ENCODE assay signal across 16 cellular contexts in genomic region chr11:35511666-35512065, GRCh38. TPM values are rescaled to one million over a fixed set of nuclear protein-coding genes. Genes with fewer than 3 reads are reported as not detected.
A peak's percentile ranks its signal among the peaks of the same experiment; 100 is the strongest.
DNase-seq lines count a peak whose midpoint lies in the region; ATAC-seq and TF ChIP-seq lines count a peak whose summit lies in the region.
"Had no signal": no experiment of that assay in that cellular context is flagged by ENCODE, and none has a peak within 500 bp of the region (broad histone marks: within the 10 kb centered on the region; RNA-seq: fewer than 3 reads in every experiment).

No MANE protein-coding gene starts in this region.

- peak; percentile 22 for DNase-seq in H4 (ENCODE audit: low spot score)
- peak; percentile 34 to 46 for DNase-seq in SJCRH30
- peak; percentile 41 to 91 for DNase-seq in fibroblast of lung (ENCODE audit: low read depth in 2 of 2)
- DNase-seq in putamen (ENCODE audit: low spot score) = no peak
- DNase-seq in activated T-cell treated with anti-CD3 and anti-CD28 coated beads, Interleukin-2, amount 50 U/mL, for 24 hours = no peak
- DNase-seq: activated CD8-positive, alpha-beta memory T cell treated with anti-CD3 and anti-CD28 coated beads, Interleukin-2, amount 10 ng/mL, durations not matched to agents 7 days and 5 days; Calu3; cortex of kidney; MM.1S; NCI-H2171 had no signal

- ATAC-seq in GM21381 (IDR thresholded peaks at IDR 0.05; ENCODE audit: unreplicated experiment) = no peak
- ATAC-seq: activated CD8-positive, alpha-beta memory T cell treated with anti-CD3 and anti-CD28 coated beads, Interleukin-2, amount 10 ng/mL, durations not matched to agents 7 days and 5 days; activated naive CD4-positive, alpha-beta T cell treated with anti-CD3 and anti-CD28 coated beads, Interleukin-2, amount 50 U/mL, for 72 hours; gastroesophageal sphincter had no signal

- H3K4me2 ChIP-seq in fibroblast of lung (ENCODE audit: extremely low read depth, insufficient read depth, low read length) (no peak overlapping the region), skeletal muscle satellite cell (ENCODE audit: low read length) (peak overlapping the region; percentile 4)

- no peaks in the 10 kb centered on the region for H3K36me3 Mint-ChIP-seq in activated T-cell treated with anti-CD3 and anti-CD28 coated beads, Interleukin-2, amount 50 U/mL, for 24 hours (ENCODE audit: low read depth)
- H3K36me3 Mint-ChIP-seq: activated CD8-positive, alpha-beta memory T cell treated with anti-CD3 and anti-CD28 coated beads, Interleukin-2, amount 10 ng/mL, durations not matched to agents 7 days and 5 days had no signal

- no peaks in the 10 kb centered on the region for H3K36me3 ChIP-seq in SJCRH30
- no peaks in the 10 kb centered on the region for H3K36me3 ChIP-seq in fibroblast of lung (ENCODE audit: control insufficient read depth, insufficient read depth, low read length)
- no peaks in the 10 kb centered on the region for H3K36me3 ChIP-seq in skeletal muscle satellite cell (ENCODE audit: insufficient read depth, low read length)
- H3K36me3 ChIP-seq: gastroesophageal sphincter, suprapubic skin had no signal

- no peaks in the 10 kb centered on the region for H4K20me1 ChIP-seq in fibroblast of lung (ENCODE audit: control insufficient read depth, extremely low read depth, insufficient read depth, low read length)

- H3K27ac ChIP-seq in SJCRH30 (peak overlapping the region; percentile 22; the same call in 1 of the 2 replicates), fibroblast of lung (ENCODE audit: insufficient read depth, low read length) (peak overlapping the region; percentile 33)
- H3K27ac ChIP-seq: gastroesophageal sphincter, suprapubic skin had no signal

- H2AFZ ChIP-seq in fibroblast of lung (ENCODE audit: low read length) = no peak overlapping the region

- no peak overlapping the region for H3K4me3 Mint-ChIP-seq in activated T-cell treated with anti-CD3 and anti-CD28 coated beads, Interleukin-2, amount 50 U/mL, for 24 hours
- H3K4me3 Mint-ChIP-seq: activated CD8-positive, alpha-beta memory T cell treated with anti-CD3 and anti-CD28 coated beads, Interleukin-2, amount 10 ng/mL, durations not matched to agents 7 days and 5 days had no signal

- peaks cover 8% of the 10 kb centered on the region for H3K9me3 Mint-ChIP-seq in activated T-cell treated with anti-CD3 and anti-CD28 coated beads, Interleukin-2, amount 50 U/mL, for 24 hours

- no peaks in the 10 kb centered on the region for H3K4me1 Mint-ChIP-seq in activated T-cell treated with anti-CD3 and anti-CD28 coated beads, Interleukin-2, amount 50 U/mL, for 24 hours (ENCODE audit: low read depth)
- H3K4me1 Mint-ChIP-seq: activated CD8-positive, alpha-beta memory T cell treated with anti-CD3 and anti-CD28 coated beads, Interleukin-2, amount 10 ng/mL, durations not matched to agents 7 days and 5 days had no signal

- H3K4me3 ChIP-seq in SJCRH30 (no peak overlapping the region), fibroblast of lung (replicated peaks in 1 of 4; ENCODE audit: control extremely low read depth in 1 of 4, insufficient read depth in 1 of 4, low read depth in 3 of 4, low read length in 4 of 4) (no peak overlapping the region), skeletal muscle satellite cell (ENCODE audit: low read length) (no peak overlapping the region)
- H3K4me3 ChIP-seq: gastroesophageal sphincter, suprapubic skin had no signal

- H3K27me3 ChIP-seq in SJCRH30 (no peaks in the 10 kb centered on the region), fibroblast of lung (ENCODE audit: control insufficient read depth, insufficient read depth, low read length) (no peaks in the 10 kb centered on the region), skeletal muscle satellite cell (ENCODE audit: control insufficient read depth, insufficient read depth, low read length) (no peaks in the 10 kb centered on the region)
- H3K27me3 ChIP-seq: suprapubic skin had no signal

- no peaks in the 10 kb centered on the region for H3K79me2 ChIP-seq in fibroblast of lung (ENCODE audit: control insufficient read depth, insufficient read depth, low read length)

- no peak overlapping the region for H3K27ac Mint-ChIP-seq in activated T-cell treated with anti-CD3 and anti-CD28 coated beads, Interleukin-2, amount 50 U/mL, for 24 hours
- H3K27ac Mint-ChIP-seq: activated CD8-positive, alpha-beta memory T cell treated with anti-CD3 and anti-CD28 coated beads, Interleukin-2, amount 10 ng/mL, durations not matched to agents 7 days and 5 days; activated naive CD4-positive, alpha-beta T cell treated with anti-CD3 and anti-CD28 coated beads, Interleukin-2, amount 50 U/mL, for 72 hours had no signal

- peaks cover 28% of the 10 kb centered on the region for H3K4me1 ChIP-seq in SJCRH30
- H3K4me1 ChIP-seq in fibroblast of lung (ENCODE audit: control insufficient read depth, extremely low read depth, insufficient read depth, low read length) = peaks cover 15% of the 10 kb centered on the region
- peaks cover 33% of the 10 kb centered on the region for H3K4me1 ChIP-seq in skeletal muscle satellite cell (ENCODE audit: control insufficient read depth, insufficient read depth, low read length)
- H3K4me1 ChIP-seq: gastroesophageal sphincter, suprapubic skin had no signal

- no peak for TF ChIP-seq CTCF in fibroblast of lung (conservative IDR thresholded peaks at IDR 0.05 in 1 of 2, IDR thresholded peaks at IDR 0.05 in 1 of 2; ENCODE audit: low read depth in 1 of 2, low read length in 2 of 2)

- peaks cover 65% of the 10 kb centered on the region for H3K27me3 Mint-ChIP-seq in activated T-cell treated with anti-CD3 and anti-CD28 coated beads, Interleukin-2, amount 50 U/mL, for 24 hours

- no peak overlapping the region for H3K9ac ChIP-seq in fibroblast of lung (ENCODE audit: insufficient read depth, low read length)
- H3K9ac ChIP-seq in skeletal muscle satellite cell (ENCODE audit: low read depth, low read length) = peak overlapping the region; percentile 60

- H3K9me3 ChIP-seq in SJCRH30 (replicated peaks) (no peaks in the 10 kb centered on the region), fibroblast of lung (ENCODE audit: control insufficient read depth, insufficient read depth, low read depth, low read length) (no peaks in the 10 kb centered on the region), skeletal muscle satellite cell (replicated peaks; ENCODE audit: low read length) (no peaks in the 10 kb centered on the region)
- H3K9me3 ChIP-seq: suprapubic skin had no signal

RNA-seq across cellular contexts. Expression of gene PAMR1, which starts 13.8 kb away (rescaled TPM):
- 0.06 and 0.35 TPM in 2 replicates for total RNA-seq in H4 (2014; rRNA removed; shearing (Covaris generic))
- 1.5 and 2.3 TPM in 2 replicates for total RNA-seq in SJCRH30 (2014; rRNA removed; shearing (Covaris generic))
- 159 and 189 TPM in 2 replicates for total RNA-seq in fibroblast of lung
- polyA plus RNA-seq in fibroblast of lung = 120 and 132 TPM in 2 replicates
- polyA plus RNA-seq in fibroblast of lung (2012) = 94.3 and 96.9 TPM in 2 replicates
- polyA minus RNA-seq in fibroblast of lung (ENCODE audit: low replicate concordance) = 150 and 151 TPM in 2 replicates
- 150 and 163 TPM in 2 replicates for total RNA-seq in skeletal muscle satellite cell (2012; rRNA removed)
- total RNA-seq: activated CD8-positive, alpha-beta memory T cell treated with anti-CD3 and anti-CD28 coated beads, Interleukin-2, amount 10 ng/mL, durations not matched to agents 7 days and 5 days; activated naive CD4-positive, alpha-beta T cell treated with anti-CD3 and anti-CD28 coated beads, Interleukin-2, amount 50 U/mL, for 72 hours; Calu3; OCI-LY7 had no signal

Comparison
In these comparisons a context has a peak if more than half of its experiments do, and no peak if none do; other contexts are left out.
1. DNase-seq: peak in H4 (single experiment), SJCRH30 (2 of 2) and fibroblast of lung (2 of 2); none in putamen (single experiment) and activated T-cell treated with anti-CD3 and anti-CD28 coated beads, Interleukin-2, amount 50 U/mL, for 24 hours (single experiment).
2. RNA of gene PAMR1, which starts 13.8 kb away (total RNA-seq): 159 to 189 TPM in fibroblast of lung; 1.5 to 2.3 TPM in SJCRH30 and 0.06 to 0.35 TPM in H4; every median in the first group is over 10 times any median in the second.